In the genomic region with DNA sequence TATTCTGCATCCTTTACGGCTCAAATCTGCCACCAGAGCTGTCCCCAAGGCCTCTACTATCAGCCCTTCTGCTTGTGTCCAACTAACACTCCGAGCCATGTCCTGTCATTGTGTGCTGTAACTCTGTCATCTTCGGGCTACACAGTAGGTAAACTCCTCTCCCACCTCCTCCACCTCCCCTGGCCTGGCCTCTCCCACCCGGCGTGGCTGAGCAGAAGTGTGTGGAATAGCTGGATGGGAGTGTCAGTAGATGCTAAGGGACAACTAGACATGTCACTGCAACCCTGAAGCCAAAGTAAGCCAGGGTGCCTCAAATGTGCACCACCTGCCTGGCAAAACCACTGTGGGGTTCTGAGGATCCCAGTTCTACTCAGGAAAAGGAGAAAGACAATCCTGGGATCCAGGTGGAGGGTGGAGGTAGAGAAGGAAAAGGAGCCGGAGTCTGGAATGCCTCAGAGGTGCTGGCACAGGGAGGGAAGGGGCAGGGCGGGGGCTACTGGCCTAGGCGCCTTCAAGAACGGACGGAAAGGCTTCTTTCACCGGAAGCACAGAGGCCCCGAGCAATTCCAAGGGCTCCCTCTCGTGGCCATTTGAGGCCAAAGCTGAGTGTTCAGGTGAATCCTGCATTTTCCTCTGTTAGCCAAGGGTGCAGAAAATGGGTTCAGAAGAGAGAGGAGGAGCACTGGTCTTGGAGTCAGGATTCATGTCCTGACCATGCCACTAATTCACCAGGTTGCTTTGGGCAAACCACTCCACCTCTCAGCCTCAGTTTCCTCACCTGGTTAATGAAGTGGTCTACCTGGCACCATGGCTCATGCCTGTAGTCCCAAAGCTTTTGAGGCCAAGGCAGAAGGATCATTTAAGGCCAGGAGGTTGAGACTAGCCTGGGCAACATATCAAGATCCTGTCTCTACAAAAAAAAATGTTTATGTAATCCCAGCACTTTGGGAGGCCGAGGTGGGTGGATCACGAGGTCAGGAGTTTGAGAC, we compare ENCODE assay signal across 7 cellular contexts. TPM values are rescaled to one million over a fixed set of nuclear protein-coding genes. Genes with fewer than 3 reads are reported as not detected.
A peak's percentile ranks its signal among the peaks of the same experiment; 100 is the strongest.
DNase-seq lines count a peak whose midpoint lies in the region; ATAC-seq and TF ChIP-seq lines count a peak whose summit lies in the region.

No MANE protein-coding gene starts in this region.

- ATAC-seq in HG03039 (IDR thresholded peaks at IDR 0.05; ENCODE audit: unreplicated experiment) (peak; percentile 54), natural killer cell (peak in 2 of 3 donors; percentile 49 to 72)
- ATAC-seq in activated CD8-positive, alpha-beta T cell treated with anti-CD3 and anti-CD28 coated beads for 36 hours, result peak; percentile 84

- no peaks in the 10 kb centered on the region for H3K4me1 Mint-ChIP-seq in activated CD8-positive, alpha-beta T cell treated with anti-CD3 and anti-CD28 coated beads for 36 hours (ENCODE audit: low read depth)
- no peaks in the 10 kb centered on the region for H3K4me1 Mint-ChIP-seq in natural killer cell

- in situ Hi-C loops in transverse colon (cut with MboI; ENCODE audit: low pct_ligation_motif_present in 1 of 4, low pct_unique_long_range_greater_than_20kb in 1 of 4, low sequenced_read_pairs in 3 of 4), result loop anchor here in 1 of 4 donors (10.0 kb wide), 1 partner anchor 252 kb away; no protein-coding TSS in a partner anchor

- peaks cover 8% of the 10 kb centered on the region for H3K27me3 ChIP-seq in transverse colon

- DNase-seq in GM12864 (ENCODE audit: low read depth) (peak; percentile 30), NCI-H526 (lab: John Stamatoyannopoulos, UW) (peak; percentile 36 to 83), erythroblast (lab: John Stamatoyannopoulos, UW) (peak; percentile 42 to 64), natural killer cell (no peak), transverse colon (peak; percentile 56)
- DNase-seq in activated CD8-positive, alpha-beta T cell treated with anti-CD3 and anti-CD28 coated beads for 36 hours, result peak; percentile 82

- no peak overlapping the region for H3K27ac ChIP-seq in transverse colon

- no peak overlapping the region for H3K4me3 Mint-ChIP-seq in activated CD8-positive, alpha-beta T cell treated with anti-CD3 and anti-CD28 coated beads for 36 hours
- H3K4me3 Mint-ChIP-seq in natural killer cell, result no peak overlapping the region

- WGBS in transverse colon (ENCODE audit: low coverage in 1 of 2), 2 donors, result 43 to 76% methylated on average over 4 to 15 of the region's 15 CpGs

- no peak overlapping the region for H3K4me3 ChIP-seq in GM12864 (ENCODE audit: low read depth, low read length)
- no peak overlapping the region for H3K4me3 ChIP-seq in transverse colon

- H3K27ac Mint-ChIP-seq in activated CD8-positive, alpha-beta T cell treated with anti-CD3 and anti-CD28 coated beads for 36 hours, result no peak overlapping the region
- no peak overlapping the region for H3K27ac Mint-ChIP-seq in natural killer cell

- TF ChIP-seq CTCF in GM12864 (IDR thresholded peaks at IDR 0.05; ENCODE audit: low read depth, low read length, missing control alignments) (peak; percentile 95), natural killer cell (IDR thresholded peaks at IDR 0.05) (peak; percentile 30), transverse colon (IDR thresholded peaks at IDR 0.05) (peak; percentile 48 to 71 (median 64))
- TF ChIP-seq CTCF in activated CD8-positive, alpha-beta T cell treated with anti-CD3 and anti-CD28 coated beads for 36 hours (IDR thresholded peaks at IDR 0.05), result peak; percentile 76

- peaks cover 0 to 3% (median 0%) of the 10 kb centered on the region in 4 donors for H3K4me1 ChIP-seq in transverse colon

- CTCF ChIA-PET in activated CD8-positive, alpha-beta T cell treated with anti-CD3 and anti-CD28 coated beads for 36 hours (lab: Charles Lee), result interaction anchor here (0.8 to 2.1 kb wide), 6 partner anchors 9 to 253 kb away, joined by 3 to 7 read pairs (median 4); no protein-coding TSS in a partner anchor

- POLR2A ChIA-PET in activated CD8-positive, alpha-beta T cell treated with anti-CD3 and anti-CD28 coated beads for 36 hours (lab: Charles Lee), result no interaction called here

- H3K27me3 Mint-ChIP-seq in activated CD8-positive, alpha-beta T cell treated with anti-CD3 and anti-CD28 coated beads for 36 hours, result no peaks in the 10 kb centered on the region
- H3K27me3 Mint-ChIP-seq in natural killer cell (ENCODE audit: low read depth in 2 of 2), result peaks cover 17 to 19% of the 10 kb centered on the region in 2 donors

- TF ChIP-seq POLR2A in erythroblast (IDR thresholded peaks at IDR 0.05; ENCODE audit: low read length) (no peak), transverse colon (IDR thresholded peaks at IDR 0.05) (no peak)

- no peak for TF ChIP-seq EP300 in transverse colon (IDR thresholded peaks at IDR 0.05; ENCODE audit: low read depth)

- H3K36me3 Mint-ChIP-seq in activated CD8-positive, alpha-beta T cell treated with anti-CD3 and anti-CD28 coated beads for 36 hours (ENCODE audit: low read depth), result no peaks in the 10 kb centered on the region
- H3K36me3 Mint-ChIP-seq in natural killer cell, result no peaks in the 10 kb centered on the region

- H3K9me3 ChIP-seq in transverse colon, result no peaks in the 10 kb centered on the region

- H3K36me3 ChIP-seq in transverse colon, result no peaks in the 10 kb centered on the region

- intact Hi-C loops in activated CD8-positive, alpha-beta T cell treated with anti-CD3 and anti-CD28 coated beads for 36 hours (cut with micrococcal nuclease), result no loop called here
- intact Hi-C loops in natural killer cell (cut with micrococcal nuclease), result no loop called here
- intact Hi-C loops in transverse colon (cut with DNase I; ENCODE audit: low total_unique reads), result no loop called here

- no peaks in the 10 kb centered on the region for H3K9me3 Mint-ChIP-seq in activated CD8-positive, alpha-beta T cell treated with anti-CD3 and anti-CD28 coated beads for 36 hours
- H3K9me3 Mint-ChIP-seq in natural killer cell, result no peaks in the 10 kb centered on the region

RNA-seq across cellular contexts. Expression of a gene that starts 20.5 kb away (rescaled TPM):
- not detected for total RNA-seq in activated CD8-positive, alpha-beta T cell treated with anti-CD3 and anti-CD28 coated beads for 36 hours
- total RNA-seq in natural killer cell (not detected), transverse colon (not detected)

Comparison
In these comparisons a context has a peak if more than half of its experiments do, and no peak if none do; other contexts are left out.
1. CTCF ChIP-seq: peak in every context shown above with its lines; median percentile 95 in GM12864; 76 in activated CD8-positive, alpha-beta T cell treated with anti-CD3 and anti-CD28 coated beads for 36 hours; 64 in transverse colon; 30 in natural killer cell.